In the genomic region with DNA sequence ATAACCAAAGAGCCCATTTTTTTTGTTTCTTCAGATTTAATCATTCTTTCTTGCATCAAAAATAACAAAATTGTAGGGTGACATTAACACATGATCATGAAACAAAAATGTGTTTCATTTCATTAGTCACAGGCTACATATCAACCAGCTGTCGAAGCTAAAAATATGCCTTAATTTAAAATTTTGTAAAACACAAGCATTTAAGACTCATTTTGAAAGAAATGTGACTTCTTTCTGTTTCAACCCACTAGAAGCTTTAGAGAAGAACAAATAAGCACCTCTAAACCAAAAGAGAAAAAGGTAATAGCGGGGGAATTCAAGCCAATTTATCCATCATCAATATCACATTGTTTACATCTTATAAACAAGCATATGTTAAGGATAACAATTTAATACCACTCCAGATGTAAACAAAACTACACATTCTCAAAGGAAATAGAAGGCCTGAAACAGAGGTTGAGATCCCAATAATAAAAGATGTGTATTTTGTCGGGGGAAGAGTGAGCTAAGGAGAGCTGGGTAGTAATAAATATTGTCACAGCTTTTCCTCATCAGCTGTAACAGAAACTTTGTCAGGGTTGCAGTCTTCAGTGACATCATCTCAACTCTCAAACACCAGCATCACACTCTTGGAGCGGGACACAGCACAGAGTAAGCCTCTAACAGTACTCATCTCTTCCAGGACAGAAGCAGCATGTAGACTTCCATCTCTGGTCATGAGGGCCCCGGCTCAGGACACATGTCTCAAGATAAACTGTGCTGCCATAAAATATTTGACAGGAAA, we compare ENCODE assay signal across 11 cellular contexts. TPM values are rescaled to one million over a fixed set of nuclear protein-coding genes. Genes with fewer than 3 reads are reported as not detected.
DNase-seq lines count a peak whose midpoint lies in the region; ATAC-seq and TF ChIP-seq lines count a peak whose summit lies in the region.
"Had no signal": no experiment of that assay in that cellular context is flagged by ENCODE, and none has a peak within 500 bp of the region (broad histone marks: within the 10 kb centered on the region; RNA-seq: fewer than 3 reads in every experiment).

No MANE protein-coding gene starts in this region.

- H3K27ac ChIP-seq in caudate nucleus (ENCODE audit: low read depth, low read length) (peak overlapping the region; percentile 71), upper lobe of right lung (no peak overlapping the region)

- H3K27me3 ChIP-seq in upper lobe of right lung, result no peaks in the 10 kb centered on the region

- TF ChIP-seq CTCF in GM13976 (IDR thresholded peaks at IDR 0.05; ENCODE audit: borderline replicate concordance, control extremely low read depth, extremely low read depth, insufficient read depth, missing control alignments) (no peak), upper lobe of right lung (IDR thresholded peaks at IDR 0.05) (no peak)

- no peaks in the 10 kb centered on the region for H3K27me3 Mint-ChIP-seq in natural killer cell treated with Interleukin-12 subunit alpha and Interleukin-12 subunit beta and Interleukin-15 and Interleukin-18, amount 100 ng/mL, for 72 hours
- H3K27me3 Mint-ChIP-seq: effector memory CD8-positive, alpha-beta T cell had no signal

- intact Hi-C loops in upper lobe of right lung (cut with DNase I), result no loop called here

- H3K4me1 Mint-ChIP-seq in natural killer cell treated with Interleukin-12 subunit alpha and Interleukin-12 subunit beta and Interleukin-15 and Interleukin-18, amount 100 ng/mL, for 72 hours (ENCODE audit: low read depth in 2 of 2), result peaks cover 2 to 7% of the 10 kb centered on the region in 2 donors

- H3K9me3 Mint-ChIP-seq in natural killer cell treated with Interleukin-12 subunit alpha and Interleukin-12 subunit beta and Interleukin-15 and Interleukin-18, amount 100 ng/mL, for 72 hours, result no peaks in the 10 kb centered on the region
- H3K9me3 Mint-ChIP-seq: effector memory CD8-positive, alpha-beta T cell had no signal

- H3K4me1 ChIP-seq in upper lobe of right lung, result peaks cover 6% of the 10 kb centered on the region

- ATAC-seq in GM19438 (IDR thresholded peaks at IDR 0.05; ENCODE audit: low read depth, unreplicated experiment) (peak; percentile 68), HG03039 (IDR thresholded peaks at IDR 0.05; ENCODE audit: unreplicated experiment) (peak; percentile 51), upper lobe of right lung (no peak)
- no peak for ATAC-seq in natural killer cell treated with Interleukin-12 subunit alpha and Interleukin-12 subunit beta and Interleukin-15 and Interleukin-18, amount 100 ng/mL, for 72 hours
- ATAC-seq: effector memory CD8-positive, alpha-beta T cell; PC-3 had no signal

- H3K4me3 ChIP-seq in upper lobe of right lung, result no peak overlapping the region
- H3K4me3 ChIP-seq: smooth muscle cell had no signal

- H3K27ac Mint-ChIP-seq in natural killer cell treated with Interleukin-12 subunit alpha and Interleukin-12 subunit beta and Interleukin-15 and Interleukin-18, amount 100 ng/mL, for 72 hours, result peak overlapping the region in 1 of 2 donors; percentile 43

- H3K9me3 ChIP-seq in upper lobe of right lung, result no peaks in the 10 kb centered on the region

- in situ Hi-C loops in GM13976 (cut with MboI; ENCODE audit: low sequenced_read_pairs, unreplicated experiment), result no loop called here

- H3K36me3 Mint-ChIP-seq in natural killer cell treated with Interleukin-12 subunit alpha and Interleukin-12 subunit beta and Interleukin-15 and Interleukin-18, amount 100 ng/mL, for 72 hours, result peaks cover 16% of the 10 kb centered on the region

- peak; percentile 61 for DNase-seq in GM13976 (ENCODE audit: low spot score)
- DNase-seq in caudate nucleus (lab: John Stamatoyannopoulos, UW), result no peak
- no peak for DNase-seq in upper lobe of right lung
- DNase-seq in natural killer cell treated with Interleukin-12 subunit alpha and Interleukin-12 subunit beta and Interleukin-15 and Interleukin-18, amount 100 ng/mL, for 72 hours (ENCODE audit: low spot score), result no peak
- DNase-seq in retina, result no peak
- no peak for DNase-seq in activated CD8-positive, alpha-beta memory T cell treated with anti-CD3 and anti-CD28 coated beads, Interleukin-2, amount 50 U/mL, for 48 hours
- DNase-seq: effector memory CD8-positive, alpha-beta T cell; PC-3 had no signal

- H3K36me3 ChIP-seq in upper lobe of right lung, result peaks cover 26% of the 10 kb centered on the region

- H3K4me3 Mint-ChIP-seq in natural killer cell treated with Interleukin-12 subunit alpha and Interleukin-12 subunit beta and Interleukin-15 and Interleukin-18, amount 100 ng/mL, for 72 hours, result no peak overlapping the region
- H3K4me3 Mint-ChIP-seq: effector memory CD8-positive, alpha-beta T cell had no signal

RNA-seq across cellular contexts. Expression of a gene that starts 42.0 kb away (rescaled TPM):
- 26.6 TPM for total RNA-seq in upper lobe of right lung
- 10 to 100 TPM; 32.0 to 43.5 TPM for total RNA-seq in natural killer cell treated with Interleukin-12 subunit alpha and Interleukin-12 subunit beta and Interleukin-15 and Interleukin-18, amount 100 ng/mL, for 72 hours

RNA-seq across cellular contexts. Expression of a gene that starts 49.6 kb away (rescaled TPM):
- 1.9 TPM for total RNA-seq in upper lobe of right lung
- 1 to 10 TPM; 6.2 to 7.9 TPM for total RNA-seq in natural killer cell treated with Interleukin-12 subunit alpha and Interleukin-12 subunit beta and Interleukin-15 and Interleukin-18, amount 100 ng/mL, for 72 hours

RNA-seq across cellular contexts. Expression of a gene that starts 50.0 kb away (rescaled TPM):
- total RNA-seq in upper lobe of right lung, result 20.0 TPM
- total RNA-seq in natural killer cell treated with Interleukin-12 subunit alpha and Interleukin-12 subunit beta and Interleukin-15 and Interleukin-18, amount 100 ng/mL, for 72 hours, result 10 to 100 TPM in 1 of 2 donors, 1 to 10 TPM in 1; 8.4 to 11.8 TPM

Comparison
In these comparisons a context has a peak if more than half of its experiments do, and no peak if none do; other contexts are left out.
1. ATAC-seq: peak in GM19438 (single experiment) and HG03039 (single experiment); none in upper lobe of right lung (single experiment) and natural killer cell treated with Interleukin-12 subunit alpha and Interleukin-12 subunit beta and Interleukin-15 and Interleukin-18, amount 100 ng/mL, for 72 hours (0 of 2).